In genomic region chr10:89360153-89360552, GRCh38 we compare ENCODE assay signal across 26 cellular contexts. TPM values are rescaled to one million over a fixed set of nuclear protein-coding genes. Genes with fewer than 3 reads are reported as not detected.
"Had no signal": no experiment of that assay in that cellular context is flagged by ENCODE, and none has a peak within 500 bp of the region (broad histone marks: within the 10 kb centered on the region; RNA-seq: fewer than 3 reads in every experiment).

No MANE protein-coding gene starts in this region.

- H3K4me3 ChIP-seq: colonic mucosa, left ventricle myocardium inferior, thoracic aorta, upper lobe of left lung had no signal

- H3K27ac ChIP-seq: brain microvascular endothelial cell, colonic mucosa, foreskin keratinocyte, left ventricle myocardium inferior, thoracic aorta, upper lobe of left lung had no signal

- H3K36me3 ChIP-seq: brain microvascular endothelial cell, colonic mucosa, left ventricle myocardium inferior, thoracic aorta, upper lobe of left lung had no signal

- ATAC-seq: activated CD8-positive, alpha-beta T cell treated with anti-CD3 and anti-CD28 coated beads for 36 hours; activated T-cell treated with anti-CD3 and anti-CD28 coated beads, Interleukin-2, amount 50 U/mL, for 4 hours; foreskin keratinocyte; stimulated activated naive B cell treated with anti-CD40 and anti-IgM and Interleukin-4, amounts not matched to agents 10 μg/mL and 1 μg/mL and 100 μg/mL, for 72 hours had no signal

- H3K27me3 ChIP-seq: brain microvascular endothelial cell, colonic mucosa, foreskin keratinocyte, upper lobe of left lung had no signal

- DNase-seq: activated CD4-positive, alpha-beta T cell treated with anti-CD3 and anti-CD28 coated beads, Interleukin-2, amount 10 ng/mL, durations not matched to agents 24 days and 14 days; activated CD4-positive, CD25-positive, alpha-beta regulatory T cell; activated CD8-positive, alpha-beta T cell treated with anti-CD3 and anti-CD28 coated beads for 36 hours; activated effector memory CD4-positive, alpha-beta T cell treated with Interleukin-2 at 50 U/mL for 16 hours; activated naive CD4-positive, alpha-beta T cell treated with anti-CD3 and anti-CD28 coated beads, Interleukin-2, amount 50 U/mL, for 16 hours; activated T-cell treated with anti-CD3 and anti-CD28 coated beads, Interleukin-2, amount 50 U/mL, for 4 hours; aorta; brain microvascular endothelial cell; colonic mucosa; endodermal cell; foreskin keratinocyte; glutamatergic neuron; hypothalamus; islet precursor cell; left ventricle myocardium inferior; mammary epithelial cell; midbrain; nephron progenitor cell; nucleus accumbens; posterior cingulate gyrus; retina; stimulated activated naive B cell treated with anti-CD40 and anti-IgM and Interleukin-4, amounts not matched to agents 10 μg/mL and 1 μg/mL and 100 μg/mL, for 72 hours; upper lobe of left lung had no signal

- H3K4me1 ChIP-seq: colonic mucosa, foreskin keratinocyte had no signal

- H3K9me3 ChIP-seq: colonic mucosa, left ventricle myocardium inferior, thoracic aorta, upper lobe of left lung had no signal

RNA-seq across cellular contexts. Expression of gene IFIT1B, which starts 17.7 kb away (rescaled TPM):
- total RNA-seq: activated CD4-positive, alpha-beta T cell treated with anti-CD3 and anti-CD28 coated beads, Interleukin-2, amount 10 ng/mL, durations not matched to agents 24 days and 14 days; activated CD8-positive, alpha-beta T cell treated with anti-CD3 and anti-CD28 coated beads for 36 hours; activated T-cell treated with anti-CD3 and anti-CD28 coated beads, Interleukin-2, amount 50 U/mL, for 4 hours; colonic mucosa; endodermal cell; epithelial cell of proximal tubule; foreskin keratinocyte; left ventricle myocardium inferior; mammary epithelial cell; myocyte; thoracic aorta had no signal
